ENCODE assay signal across 13 cellular contexts in genomic region chr10:69730251-69731156, GRCh38.
A peak's percentile ranks its signal among the peaks of the same experiment; 100 is the strongest.
DNase-seq lines count a peak whose midpoint lies in the region; ATAC-seq and TF ChIP-seq lines count a peak whose summit lies in the region.
"Had no signal": no experiment of that assay in that cellular context is flagged by ENCODE, and none has a peak within 500 bp of the region (broad histone marks: within the 10 kb centered on the region; RNA-seq: fewer than 3 reads in every experiment).

No MANE protein-coding gene starts in this region.

- DNase-seq in activated CD8-positive, alpha-beta T cell treated with anti-CD3 and anti-CD28 coated beads, Interleukin-2, amount 10 ng/mL, durations not matched to agents 7 days and 5 days = no peak
- no peak for DNase-seq in activated CD8-positive, alpha-beta T cell treated with anti-CD3 and anti-CD28 coated beads for 36 hours
- peak; percentile 54 for DNase-seq in fibroblast of the aortic adventitia (ENCODE audit: low read depth)
- DNase-seq in midbrain (lab: John Stamatoyannopoulos, UW) = peak; percentile 25
- no peak for DNase-seq in vagina (ENCODE audit: extremely low spot score in 2 of 2)
- DNase-seq in putamen (ENCODE audit: low spot score) = no peak
- DNase-seq in NCI-H526 treated with DMSO at 0.1 percent for 48 hours (lab: John Stamatoyannopoulos, UW) = no peak
- DNase-seq: 8988T, MM.1S, NCI-H2081, spleen had no signal

- no peaks in the 10 kb centered on the region for H3K9me3 ChIP-seq in vagina
- H3K9me3 ChIP-seq: spleen had no signal

- H3K9me3 Mint-ChIP-seq in activated CD8-positive, alpha-beta T cell treated with anti-CD3 and anti-CD28 coated beads, Interleukin-2, amount 10 ng/mL, durations not matched to agents 7 days and 5 days (ENCODE audit: insufficient read depth) = no peaks in the 10 kb centered on the region
- no peaks in the 10 kb centered on the region for H3K9me3 Mint-ChIP-seq in activated CD8-positive, alpha-beta T cell treated with anti-CD3 and anti-CD28 coated beads for 36 hours

- CTCF ChIA-PET in activated CD8-positive, alpha-beta T cell treated with anti-CD3 and anti-CD28 coated beads, Interleukin-2, amount 10 ng/mL, durations not matched to agents 7 days and 5 days (lab: Charles Lee) = interaction anchor here (1.1 kb wide), 1 partner anchor 14 kb away, joined by 3 read pairs; no protein-coding TSS in a partner anchor
- CTCF ChIA-PET in activated CD8-positive, alpha-beta T cell treated with anti-CD3 and anti-CD28 coated beads for 36 hours (lab: Charles Lee) = interaction anchor here (0.6 to 4.2 kb wide), 5 partner anchors 13 to 216 kb away, joined by 3 to 28 read pairs (median 3); no protein-coding TSS in a partner anchor

- H3K27ac Mint-ChIP-seq in activated CD8-positive, alpha-beta T cell treated with anti-CD3 and anti-CD28 coated beads, Interleukin-2, amount 10 ng/mL, durations not matched to agents 7 days and 5 days = peak overlapping the region; percentile 52
- H3K27ac Mint-ChIP-seq in activated CD8-positive, alpha-beta T cell treated with anti-CD3 and anti-CD28 coated beads for 36 hours = no peak overlapping the region

- no peaks in the 10 kb centered on the region for H3K27me3 ChIP-seq in vagina

- no peaks in the 10 kb centered on the region for H3K36me3 Mint-ChIP-seq in activated CD8-positive, alpha-beta T cell treated with anti-CD3 and anti-CD28 coated beads, Interleukin-2, amount 10 ng/mL, durations not matched to agents 7 days and 5 days (ENCODE audit: low read depth)
- H3K36me3 Mint-ChIP-seq in activated CD8-positive, alpha-beta T cell treated with anti-CD3 and anti-CD28 coated beads for 36 hours (ENCODE audit: low read depth) = no peaks in the 10 kb centered on the region

- no peak for TF ChIP-seq POLR2A in vagina (IDR thresholded peaks at IDR 0.05)

- H3K27me3 Mint-ChIP-seq in activated CD8-positive, alpha-beta T cell treated with anti-CD3 and anti-CD28 coated beads, Interleukin-2, amount 10 ng/mL, durations not matched to agents 7 days and 5 days (ENCODE audit: low read depth) = peaks cover 15% of the 10 kb centered on the region
- peaks cover 3% of the 10 kb centered on the region for H3K27me3 Mint-ChIP-seq in activated CD8-positive, alpha-beta T cell treated with anti-CD3 and anti-CD28 coated beads for 36 hours

- H3K27ac ChIP-seq in vagina = peak overlapping the region; percentile 20
- H3K27ac ChIP-seq: WERI-Rb-1 had no signal

- H3K4me3 ChIP-seq in fibroblast of the aortic adventitia (ENCODE audit: low read depth, low read length) = no peak overlapping the region
- H3K4me3 ChIP-seq in vagina = no peak overlapping the region
- H3K4me3 ChIP-seq: spleen had no signal

- peaks cover 37% of the 10 kb centered on the region for H3K4me1 ChIP-seq in vagina

- POLR2A ChIA-PET in activated CD8-positive, alpha-beta T cell treated with anti-CD3 and anti-CD28 coated beads, Interleukin-2, amount 10 ng/mL, durations not matched to agents 7 days and 5 days (lab: Charles Lee) = no interaction called here
- POLR2A ChIA-PET in activated CD8-positive, alpha-beta T cell treated with anti-CD3 and anti-CD28 coated beads for 36 hours (lab: Charles Lee) = no interaction called here

- ATAC-seq in activated CD8-positive, alpha-beta T cell treated with anti-CD3 and anti-CD28 coated beads, Interleukin-2, amount 10 ng/mL, durations not matched to agents 7 days and 5 days = no peak
- no peak for ATAC-seq in activated CD8-positive, alpha-beta T cell treated with anti-CD3 and anti-CD28 coated beads for 36 hours
- ATAC-seq in GM18870 (IDR thresholded peaks at IDR 0.05; ENCODE audit: unreplicated experiment) = no peak

- intact Hi-C loops in activated CD8-positive, alpha-beta T cell treated with anti-CD3 and anti-CD28 coated beads for 36 hours (cut with micrococcal nuclease) = no loop called here
- intact Hi-C loops in vagina (cut with DNase I) = no loop called here

- H3K4me1 Mint-ChIP-seq in activated CD8-positive, alpha-beta T cell treated with anti-CD3 and anti-CD28 coated beads, Interleukin-2, amount 10 ng/mL, durations not matched to agents 7 days and 5 days (ENCODE audit: low read depth) = peaks cover 26% of the 10 kb centered on the region
- H3K4me1 Mint-ChIP-seq in activated CD8-positive, alpha-beta T cell treated with anti-CD3 and anti-CD28 coated beads for 36 hours (ENCODE audit: low read depth) = peaks cover 21% of the 10 kb centered on the region

- no peak overlapping the region for H3K4me3 Mint-ChIP-seq in activated CD8-positive, alpha-beta T cell treated with anti-CD3 and anti-CD28 coated beads, Interleukin-2, amount 10 ng/mL, durations not matched to agents 7 days and 5 days
- H3K4me3 Mint-ChIP-seq in activated CD8-positive, alpha-beta T cell treated with anti-CD3 and anti-CD28 coated beads for 36 hours = no peak overlapping the region

- no peak for TF ChIP-seq CTCF in activated CD8-positive, alpha-beta T cell treated with anti-CD3 and anti-CD28 coated beads for 36 hours (IDR thresholded peaks at IDR 0.05)
- TF ChIP-seq CTCF in fibroblast of the aortic adventitia (IDR thresholded peaks at IDR 0.05; ENCODE audit: insufficient read depth, low read length) (no peak), vagina (IDR thresholded peaks at IDR 0.05) (no peak)

- H3K36me3 ChIP-seq in vagina = no peaks in the 10 kb centered on the region
- H3K36me3 ChIP-seq: spleen, WERI-Rb-1 had no signal

Comparison
In these comparisons a context has a peak if more than half of its experiments do, and no peak if none do; other contexts are left out.
1. DNase-seq: peak in fibroblast of the aortic adventitia (single experiment) and midbrain (single experiment); none in activated CD8-positive, alpha-beta T cell treated with anti-CD3 and anti-CD28 coated beads, Interleukin-2, amount 10 ng/mL, durations not matched to agents 7 days and 5 days (single experiment), activated CD8-positive, alpha-beta T cell treated with anti-CD3 and anti-CD28 coated beads for 36 hours (single experiment), vagina (0 of 2), putamen (single experiment) and NCI-H526 treated with DMSO at 0.1 percent for 48 hours (single experiment).